17 cellular contexts compared by ENCODE assay signal in genomic region chr18:55912071-55912470, GRCh38.
A peak's percentile ranks its signal among the peaks of the same experiment; 100 is the strongest.
DNase-seq lines count a peak whose midpoint lies in the region; ATAC-seq, FAIRE-seq and TF ChIP-seq lines count a peak whose summit lies in the region.
"Had no signal": no experiment of that assay in that cellular context is flagged by ENCODE, and none has a peak within 500 bp of the region (broad histone marks: within the 10 kb centered on the region; RNA-seq: fewer than 3 reads in every experiment).

No MANE protein-coding gene starts in this region.

- intact Hi-C loops in left lung (cut with DNase I): no loop called here

- H3K4me2 ChIP-seq in astrocyte (ENCODE audit: low read length): no peak overlapping the region
- peak overlapping the region; percentile 22 for H3K4me2 ChIP-seq in smooth muscle cell
- H3K4me2 ChIP-seq: A549 had no signal

- no peak overlapping the region for H3K27ac ChIP-seq in astrocyte (ENCODE audit: low read depth, low read length)
- no peak overlapping the region for H3K27ac ChIP-seq in smooth muscle cell (ENCODE audit: low read depth)
- no peak overlapping the region for H3K27ac ChIP-seq in left lung
- H3K27ac ChIP-seq: A549 had no signal

- H2AFZ ChIP-seq in astrocyte (ENCODE audit: low read depth, low read length) (no peak overlapping the region), smooth muscle cell (ENCODE audit: low read depth) (no peak overlapping the region)

- H3K36me3 ChIP-seq in astrocyte (ENCODE audit: insufficient read depth, low read length) (no peaks in the 10 kb centered on the region), smooth muscle cell (ENCODE audit: low read depth) (no peaks in the 10 kb centered on the region), left lung (no peaks in the 10 kb centered on the region)

- no peaks in the 10 kb centered on the region for H3K27me3 Mint-ChIP-seq in astrocyte (ENCODE audit: low read depth, unreplicated experiment)
- H3K27me3 Mint-ChIP-seq: CD8-positive, alpha-beta memory T cell had no signal

- H3K9me3 Mint-ChIP-seq in astrocyte (ENCODE audit: unreplicated experiment): peaks cover 12% of the 10 kb centered on the region
- H3K9me3 Mint-ChIP-seq: HFFc6 had no signal

- no peak overlapping the region for H3K27ac Mint-ChIP-seq in astrocyte (ENCODE audit: unreplicated experiment)
- H3K27ac Mint-ChIP-seq: CD14-positive monocyte; CD8-positive, alpha-beta memory T cell; HFFc6 had no signal

- no peaks in the 10 kb centered on the region for H3K27me3 ChIP-seq in astrocyte (ENCODE audit: insufficient read depth, low read length)
- no peaks in the 10 kb centered on the region for H3K27me3 ChIP-seq in smooth muscle cell (ENCODE audit: low read depth)
- no peaks in the 10 kb centered on the region for H3K27me3 ChIP-seq in left lung

- peaks cover 26% of the 10 kb centered on the region for H3K4me1 Mint-ChIP-seq in astrocyte (ENCODE audit: low read depth, unreplicated experiment)
- H3K4me1 Mint-ChIP-seq: CD14-positive monocyte; CD8-positive, alpha-beta memory T cell had no signal

- no peak for FAIRE-seq in astrocyte (lab: Jason Lieb, UNC)
- FAIRE-seq: A549, GM18507, GM19239, H1 had no signal

- DNase-seq in MV-4-11 (lab: John Stamatoyannopoulos, UW) (peak; percentile 65), OCI-M1 (lab: John Stamatoyannopoulos, UW) (peak; percentile 63), astrocyte (ENCODE audit: low read depth) (peak; percentile 11), smooth muscle cell (lab: John Stamatoyannopoulos, UW; ENCODE audit: unreplicated experiment) (no peak), left lung (no peak), NCI-H345 (lab: John Stamatoyannopoulos, UW) (no peak)
- DNase-seq: Caco-2; CD8-positive, alpha-beta memory T cell; HCEC 1CT; HFFc6 had no signal

- no peak for ATAC-seq in left lung
- no peak for ATAC-seq in GM21447 (IDR thresholded peaks at IDR 0.05; ENCODE audit: unreplicated experiment)
- ATAC-seq in GM19023 (IDR thresholded peaks at IDR 0.05; ENCODE audit: unreplicated experiment): no peak
- ATAC-seq: A549 had no signal

- no peak overlapping the region for H3K4me3 ChIP-seq in astrocyte (ENCODE audit: insufficient read depth, low read depth, low read length)
- no peak overlapping the region for H3K4me3 ChIP-seq in smooth muscle cell
- no peak overlapping the region for H3K4me3 ChIP-seq in left lung
- H3K4me3 ChIP-seq: A549 had no signal

- 51% methylated on average over 2 of the region's 2 CpGs for WGBS in smooth muscle cell (ENCODE audit: low lambda C conversion rate)

- no peak overlapping the region for H3K4me3 Mint-ChIP-seq in astrocyte (ENCODE audit: unreplicated experiment)
- H3K4me3 Mint-ChIP-seq: CD14-positive monocyte; CD8-positive, alpha-beta memory T cell; HFFc6 had no signal

- H3K79me2 ChIP-seq in astrocyte (ENCODE audit: insufficient read depth, low read length): no peaks in the 10 kb centered on the region
- no peaks in the 10 kb centered on the region for H3K79me2 ChIP-seq in smooth muscle cell (ENCODE audit: low read depth)

- H3K36me3 Mint-ChIP-seq in astrocyte (ENCODE audit: low read depth, unreplicated experiment): no peaks in the 10 kb centered on the region
- H3K36me3 Mint-ChIP-seq: CD14-positive monocyte; CD8-positive, alpha-beta memory T cell had no signal

- H3K4me1 ChIP-seq in astrocyte (ENCODE audit: insufficient read depth, low read length): peaks cover 4% of the 10 kb centered on the region
- peaks cover 17% of the 10 kb centered on the region for H3K4me1 ChIP-seq in smooth muscle cell (ENCODE audit: low read depth)
- no peaks in the 10 kb centered on the region for H3K4me1 ChIP-seq in left lung
- H3K4me1 ChIP-seq: A549, Caco-2 had no signal

- H3K9ac ChIP-seq in astrocyte (ENCODE audit: low read length): no peak overlapping the region
- H3K9ac ChIP-seq in smooth muscle cell (ENCODE audit: low read depth): no peak overlapping the region

- H3K9me3 ChIP-seq in astrocyte (ENCODE audit: insufficient read depth, low read depth, low read length) (no peaks in the 10 kb centered on the region), smooth muscle cell (replicated peaks; ENCODE audit: low read depth) (no peaks in the 10 kb centered on the region), left lung (no peaks in the 10 kb centered on the region)
- H3K9me3 ChIP-seq: A549, Caco-2 had no signal

- H4K20me1 ChIP-seq in astrocyte (ENCODE audit: insufficient read depth, low read length): no peaks in the 10 kb centered on the region
- no peaks in the 10 kb centered on the region for H4K20me1 ChIP-seq in smooth muscle cell (ENCODE audit: low read depth)

- TF ChIP-seq CTCF in astrocyte (IDR thresholded peaks at IDR 0.05; ENCODE audit: insufficient read depth, low read depth, low read length): no peak
- TF ChIP-seq CTCF in smooth muscle cell (IDR thresholded peaks at IDR 0.05; ENCODE audit: borderline replicate concordance, insufficient read depth, poor library complexity, severe bottlenecking): no peak
- TF ChIP-seq CTCF in left lung (IDR thresholded peaks at IDR 0.05): no peak

- no peaks in the 10 kb centered on the region for H3F3A ChIP-seq in smooth muscle cell (ENCODE audit: low read depth)

Comparison
In these comparisons a context has a peak if more than half of its experiments do, and no peak if none do; other contexts are left out.
1. DNase-seq: peak in MV-4-11 (single experiment), OCI-M1 (single experiment) and astrocyte (single experiment); none in smooth muscle cell (single experiment), left lung (0 of 2) and NCI-H345 (single experiment).